Comparison of ENCODE assay signal across 20 cellular contexts in the genomic region with DNA sequence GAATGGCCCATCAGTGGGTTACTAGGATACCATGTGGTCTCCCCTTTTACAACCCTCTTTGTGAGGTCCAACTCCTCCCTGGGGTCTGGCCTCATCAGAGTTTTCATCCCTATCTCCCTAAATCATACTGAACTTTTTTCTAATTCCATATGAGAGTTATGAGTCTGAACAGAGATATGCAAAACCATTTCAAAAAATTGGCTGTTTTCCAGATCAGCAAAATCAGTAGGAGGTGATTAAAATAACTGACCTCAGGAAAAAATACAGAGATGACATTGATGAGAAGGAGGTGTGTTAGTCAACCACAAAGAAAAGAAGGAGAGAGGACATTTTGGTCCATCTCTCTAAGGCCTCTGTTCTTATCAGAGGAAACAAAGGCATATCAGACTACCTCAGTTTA.
DNase-seq lines count a peak whose midpoint lies in the region; ATAC-seq, FAIRE-seq and TF ChIP-seq lines count a peak whose summit lies in the region.
"Had no signal": no experiment of that assay in that cellular context is flagged by ENCODE, and none has a peak within 500 bp of the region (broad histone marks: within the 10 kb centered on the region; RNA-seq: fewer than 3 reads in every experiment).

No MANE protein-coding gene starts in this region.

- H3K4me2 ChIP-seq in Loucy (ENCODE audit: low read depth, low read length, poor library complexity, severe bottlenecking) (peak overlapping the region; percentile 18), SU-DHL-6 (ENCODE audit: low read depth, low read length, poor library complexity, severe bottlenecking) (no peak overlapping the region), keratinocyte (ENCODE audit: control insufficient read depth, extremely low read depth, insufficient read depth, low read depth, low read length) (no peak overlapping the region), trophoblast cell (ENCODE audit: low read length) (no peak overlapping the region)

- H2BK5ac ChIP-seq in trophoblast cell (ENCODE audit: low read depth, low read length, poor library complexity), result no peak overlapping the region

- no peaks in the 10 kb centered on the region for H3K79me1 ChIP-seq in trophoblast cell (ENCODE audit: low read length)

- H3K9me3 ChIP-seq in Loucy (ENCODE audit: insufficient read depth, low read depth, low read length) (0 out of 2 replicates have a peak, but pooled peaks cover 3% of the 10 kb centered on the region), SU-DHL-6 (ENCODE audit: insufficient read depth, low read length) (peaks cover 6% of the 10 kb centered on the region; the same call in 1 of the 2 replicates), keratinocyte (ENCODE audit: control insufficient read depth, low read depth, low read length) (no peaks in the 10 kb centered on the region), trophoblast cell (ENCODE audit: insufficient read depth, low read depth, low read length) (peaks cover 2% of the 10 kb centered on the region), aorta (ENCODE audit: control insufficient read depth, low read length) (no peaks in the 10 kb centered on the region)
- H3K9me3 ChIP-seq: HAP-1 had no signal

- TF ChIP-seq CTCF in Loucy (conservative IDR thresholded peaks at IDR 0.05; ENCODE audit: low read length) (no peak), SU-DHL-6 (IDR thresholded peaks at IDR 0.05; ENCODE audit: insufficient read depth, low read length, poor library complexity, severe bottlenecking) (no peak), keratinocyte (optimal IDR thresholded peaks at IDR 0.05 in 1 of 3, IDR thresholded peaks at IDR 0.05 in 1 of 3, conservative IDR thresholded peaks at IDR 0.05 in 1 of 3; ENCODE audit: extremely low read depth in 1 of 3, insufficient read depth in 2 of 3, low read length in 3 of 3) (no peak)

- H3K27ac ChIP-seq in SU-DHL-6 (ENCODE audit: low read depth, low read length) (peak overlapping the region; percentile 12; the same call in 1 of the 2 replicates), keratinocyte (ENCODE audit: control insufficient read depth, insufficient read depth, low read length) (no peak overlapping the region), trophoblast cell (ENCODE audit: low read depth, low read length) (no peak overlapping the region), aorta (ENCODE audit: low read depth in 1 of 2, low read length in 2 of 2) (no peak overlapping the region)
- H3K27ac ChIP-seq: BLaER1 treated with 17β-estradiol and CSF1 and Interleukin-3, amounts not matched to agents 10 nM and 100 nM had no signal

- dilution Hi-C loops in keratinocyte (cut with MboI; ENCODE audit: extremely low pct_ligation_motif_present, low sequenced_read_pairs), result no loop called here

- intact Hi-C loops in aorta (cut with DNase I), result no loop called here

- no peak overlapping the region for H3K14ac ChIP-seq in trophoblast cell (ENCODE audit: low read length)

- H2AFZ ChIP-seq in Loucy (ENCODE audit: low read length), result peak overlapping the region; percentile 50; the same call in 1 of the 2 replicates
- H2AFZ ChIP-seq in SU-DHL-6 (ENCODE audit: low read depth, low read length, severe bottlenecking), result peak overlapping the region; percentile 30
- H2AFZ ChIP-seq in keratinocyte (ENCODE audit: control insufficient read depth, low read length), result no peak overlapping the region
- H2AFZ ChIP-seq in trophoblast cell (ENCODE audit: insufficient read depth, low read length, poor library complexity), result no peak overlapping the region

- no peak for DNase-seq in keratinocyte (ENCODE audit: low read depth, low spot score)
- DNase-seq in trophoblast cell, result no peak
- no peak for DNase-seq in aorta
- DNase-seq in Kasumi-1 (lab: John Stamatoyannopoulos, UW), result no peak
- DNase-seq in central memory CD4-positive, alpha-beta T cell, result no peak
- DNase-seq in NCI-H524 (lab: John Stamatoyannopoulos, UW), result no peak
- DNase-seq: CD4-positive, alpha-beta T cell; CD8-positive, alpha-beta memory T cell; DMS 273 treated with DMSO at 0.1 percent for 48 hours; DMS79; GF-D8; GOT3; HFFc6 had no signal

- no peaks in the 10 kb centered on the region for H3K9me1 ChIP-seq in keratinocyte (ENCODE audit: control insufficient read depth, extremely low read depth, insufficient read depth, low read length)

- no peak overlapping the region for H3K23ac ChIP-seq in trophoblast cell (ENCODE audit: low read length)

- 0 out of 2 replicates have a peak, but pooled peaks cover 5% of the 10 kb centered on the region for H3F3A ChIP-seq in Loucy (ENCODE audit: low read depth)
- H3F3A ChIP-seq in SU-DHL-6 (ENCODE audit: insufficient read depth), result peaks cover 27% of the 10 kb centered on the region

- H3K4me1 ChIP-seq in Loucy (ENCODE audit: insufficient read depth, low read length, poor library complexity, severe bottlenecking), result peaks cover 38% of the 10 kb centered on the region
- peaks cover 16% of the 10 kb centered on the region for H3K4me1 ChIP-seq in keratinocyte (ENCODE audit: control insufficient read depth, extremely low read depth, insufficient read depth, low read length)
- peaks cover 0 to 5% of the 10 kb centered on the region in 2 experiments for H3K4me1 ChIP-seq in trophoblast cell (ENCODE audit: control insufficient read depth in 1 of 2, insufficient read depth in 2 of 2, low read length in 2 of 2)
- H3K4me1 ChIP-seq in aorta (ENCODE audit: control insufficient read depth in 1 of 2, insufficient read depth in 2 of 2, low read length in 2 of 2), result no peaks in the 10 kb centered on the region
- H3K4me1 ChIP-seq: HAP-1 had no signal

- no peak overlapping the region for H2AK5ac ChIP-seq in trophoblast cell (ENCODE audit: low read length)

- H4K20me1 ChIP-seq in Loucy (ENCODE audit: insufficient read depth, low read length, poor library complexity, severe bottlenecking) (no peaks in the 10 kb centered on the region), SU-DHL-6 (ENCODE audit: low read depth, low read length) (no peaks in the 10 kb centered on the region), keratinocyte (ENCODE audit: control insufficient read depth, extremely low read depth, insufficient read depth, low read length) (no peaks in the 10 kb centered on the region)
- H4K20me1 ChIP-seq: BLaER1 treated with 17β-estradiol and CSF1 and Interleukin-3, amounts not matched to agents 10 nM and 100 nM had no signal

- H3K36me3 ChIP-seq in Loucy (ENCODE audit: insufficient read depth, low read length), result no peaks in the 10 kb centered on the region
- H3K36me3 ChIP-seq in SU-DHL-6 (ENCODE audit: low read length), result peaks cover 6% of the 10 kb centered on the region; the same call in 1 of the 2 replicates
- no peaks in the 10 kb centered on the region for H3K36me3 ChIP-seq in keratinocyte (ENCODE audit: control insufficient read depth in 2 of 2, extremely low read depth in 1 of 2, insufficient read depth in 2 of 2, low read length in 2 of 2)
- H3K36me3 ChIP-seq in trophoblast cell (ENCODE audit: control insufficient read depth in 1 of 2, insufficient read depth in 2 of 2, low read length in 2 of 2), result no peaks in the 10 kb centered on the region
- H3K36me3 ChIP-seq in aorta (ENCODE audit: control insufficient read depth in 1 of 2, insufficient read depth in 2 of 2, low read length in 1 of 2), result no peaks in the 10 kb centered on the region
- H3K36me3 ChIP-seq: HAP-1 had no signal

- H3K4me3 ChIP-seq in Loucy (ENCODE audit: low read length, poor library complexity, severe bottlenecking), result no peak overlapping the region
- H3K4me3 ChIP-seq in SU-DHL-6 (ENCODE audit: insufficient read depth, low read length, poor library complexity, severe bottlenecking), result no peak overlapping the region
- no peak overlapping the region for H3K4me3 ChIP-seq in keratinocyte (ENCODE audit: control insufficient read depth in 2 of 3, extremely low read depth in 1 of 3, insufficient read depth in 2 of 3, low read depth in 1 of 3, low read length in 3 of 3)
- H3K4me3 ChIP-seq in trophoblast cell (ENCODE audit: low read depth, low read length), result no peak overlapping the region
- no peak overlapping the region for H3K4me3 ChIP-seq in aorta (ENCODE audit: low read length in 2 of 2)
- H3K4me3 ChIP-seq: BLaER1 treated with 17β-estradiol and CSF1 and Interleukin-3, amounts not matched to agents 10 nM and 100 nM; HAP-1 had no signal

- H3K4ac ChIP-seq in trophoblast cell (ENCODE audit: low read depth, low read length), result no peak overlapping the region

- H3K9ac ChIP-seq in Loucy (ENCODE audit: low read depth, low read length, poor library complexity, severe bottlenecking), result no peak overlapping the region
- no peak overlapping the region for H3K9ac ChIP-seq in SU-DHL-6 (ENCODE audit: low read length)
- H3K9ac ChIP-seq in keratinocyte (ENCODE audit: control insufficient read depth, extremely low read depth, insufficient read depth, low read length), result no peak overlapping the region
- H3K9ac ChIP-seq in trophoblast cell (ENCODE audit: low read length), result peak overlapping the region; percentile 22
- H3K9ac ChIP-seq: BLaER1 treated with 17β-estradiol and CSF1 and Interleukin-3, amounts not matched to agents 10 nM and 100 nM had no signal

- H4K91ac ChIP-seq in trophoblast cell (ENCODE audit: low read depth, low read length), result no peak overlapping the region

- H4K12ac ChIP-seq in trophoblast cell (ENCODE audit: low read depth, low read length), result no peak overlapping the region

- ATAC-seq in aorta (ENCODE audit: low FRiP score), result no peak

- peak; percentile 49 for FAIRE-seq in keratinocyte (lab: Jason Lieb, UNC)
- FAIRE-seq: D721Med, GM18507, H54 had no signal

- H3K79me2 ChIP-seq in Loucy (ENCODE audit: insufficient read depth, low read length) (no peaks in the 10 kb centered on the region), SU-DHL-6 (ENCODE audit: insufficient read depth, low read length) (no peaks in the 10 kb centered on the region), keratinocyte (ENCODE audit: control insufficient read depth, insufficient read depth, low read length) (no peaks in the 10 kb centered on the region), trophoblast cell (ENCODE audit: control insufficient read depth, insufficient read depth, low read length, poor library complexity) (no peaks in the 10 kb centered on the region)

- H2BK12ac ChIP-seq in trophoblast cell (ENCODE audit: low read length), result no peak overlapping the region

- H3K18ac ChIP-seq in trophoblast cell (ENCODE audit: low read length), result no peak overlapping the region

- H2BK120ac ChIP-seq in trophoblast cell (ENCODE audit: insufficient read depth, low read length, poor library complexity), result no peak overlapping the region

- H3K27me3 ChIP-seq in Loucy (ENCODE audit: insufficient read depth, low read length, poor library complexity, severe bottlenecking) (no peaks in the 10 kb centered on the region), SU-DHL-6 (ENCODE audit: low read length) (no peaks in the 10 kb centered on the region), keratinocyte (ENCODE audit: control insufficient read depth, extremely low read depth, insufficient read depth, low read length) (no peaks in the 10 kb centered on the region), trophoblast cell (ENCODE audit: insufficient read depth, low read length) (no peaks in the 10 kb centered on the region), aorta (ENCODE audit: control insufficient read depth in 1 of 2, insufficient read depth in 2 of 2, low read length in 1 of 2) (no peaks in the 10 kb centered on the region)
- H3K27me3 ChIP-seq: BLaER1 treated with 17β-estradiol and CSF1 and Interleukin-3, amounts not matched to agents 10 nM and 100 nM had no signal

- H3K9me2 ChIP-seq in Loucy (replicated peaks; ENCODE audit: low read depth, low read length), result no peaks in the 10 kb centered on the region
- no peaks in the 10 kb centered on the region for H3K9me2 ChIP-seq in SU-DHL-6 (replicated peaks; ENCODE audit: insufficient read depth, low read length)

- H4K8ac ChIP-seq in trophoblast cell (ENCODE audit: low read depth, low read length), result no peak overlapping the region

Comparison
In these comparisons a context has a peak if more than half of its experiments do, and no peak if none do; other contexts are left out.
1. H2AFZ ChIP-seq: peak in Loucy (single experiment) and SU-DHL-6 (single experiment); none in keratinocyte (single experiment) and trophoblast cell (single experiment).